36 cellular contexts compared by ENCODE assay signal in the genomic region with DNA sequence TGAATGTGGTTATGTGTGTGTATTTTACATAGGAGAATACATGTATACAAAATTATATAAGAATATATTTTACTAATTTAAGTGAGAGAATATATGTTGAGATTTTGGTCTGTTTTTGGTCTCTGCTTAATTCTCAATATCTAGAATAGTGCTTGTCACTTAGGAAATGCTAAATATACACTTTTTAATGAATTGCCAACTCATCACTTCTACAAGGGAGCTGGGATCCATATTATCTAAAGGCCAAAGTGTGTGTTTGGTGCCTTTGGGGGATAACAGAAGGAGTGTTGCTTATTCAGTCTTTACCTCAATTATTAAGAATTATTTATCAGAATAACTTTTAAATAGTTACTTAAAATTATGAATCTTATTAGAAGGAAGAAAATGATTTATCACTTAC.
"Had no signal": no experiment of that assay in that cellular context is flagged by ENCODE, and none has a peak within 500 bp of the region (broad histone marks: within the 10 kb centered on the region; RNA-seq: fewer than 3 reads in every experiment).

No MANE protein-coding gene starts in this region.

- H3K9me3 ChIP-seq: MG63 had no signal

- H3K4me3 ChIP-seq: MG63 had no signal

- H3K36me3 ChIP-seq: MG63 had no signal

- DNase-seq: MG63, MM.1S, MV-4-11, NCI-H1048, NCI-H1092, NCI-H1092 treated with DMSO at 0.1 percent for 48 hours, NCI-H1105, NCI-H1105 treated with DMSO at 0.1 percent for 48 hours, NCI-H1417, NCI-H1417 treated with DMSO at 0.1 percent for 48 hours, NCI-H1436, NCI-H1436 treated with DMSO at 0.1 percent for 48 hours, NCI-H146, NCI-H1694, NCI-H1694 treated with DMSO at 0.1 percent for 48 hours, NCI-H187, NCI-H187 treated with DMSO at 0.1 percent for 48 hours, NCI-H1930, NCI-H2029, NCI-H2029 treated with DMSO at 0.1 percent for 48 hours, NCI-H2081, NCI-H2081 treated with DMSO at 0.1 percent for 48 hours, NCI-H2107, NCI-H2171, NCI-H2171 treated with DMSO at 0.1 percent for 48 hours, NCI-H2227 treated with DMSO at 0.1 percent for 48 hours, NCI-H226, NCI-H345, NCI-H446, NCI-H446 treated with DMSO at 0.1 percent for 48 hours, NCI-H510A, NCI-H510A treated with DMSO at 0.1 percent for 48 hours, NCI-H524, NCI-H524 treated with DMSO at 0.1 percent for 48 hours, NCI-H526, NCI-H526 treated with DMSO at 0.1 percent for 48 hours had no signal

- H3K27me3 ChIP-seq: MG63 had no signal
